ENCODE assay signal across 15 cellular contexts in the genomic region with DNA sequence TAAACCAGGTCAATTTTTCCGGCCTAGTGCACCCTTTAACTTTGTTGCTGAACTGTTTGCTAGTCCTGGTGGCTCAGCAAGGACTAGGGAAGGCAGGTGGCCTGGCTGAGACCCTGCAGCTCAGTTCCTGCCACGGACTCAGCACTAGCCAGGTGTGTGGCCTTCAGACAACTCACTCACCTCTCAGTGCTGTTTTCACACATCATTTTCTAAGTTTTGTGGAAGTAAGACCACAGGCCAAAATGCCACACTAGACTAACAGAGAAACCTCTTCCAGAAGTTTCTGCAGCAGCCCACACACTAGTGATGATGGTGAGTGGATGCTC.
"Had no signal": no experiment of that assay in that cellular context is flagged by ENCODE, and none has a peak within 500 bp of the region (broad histone marks: within the 10 kb centered on the region; RNA-seq: fewer than 3 reads in every experiment).

No MANE protein-coding gene starts in this region.

- H3K9ac ChIP-seq: parathyroid adenoma had no signal

- H3K79me2 ChIP-seq: parathyroid adenoma had no signal

- H3K27ac ChIP-seq: cardiac muscle cell, colonic mucosa, heart right ventricle, left lung, parathyroid adenoma, tibial artery, uterus had no signal

- ATAC-seq: activated CD8-positive, alpha-beta T cell treated with anti-CD3 and anti-CD28 coated beads, Interleukin-2, amount 10 ng/mL, durations not matched to agents 7 days and 5 days; heart right ventricle; left lung had no signal

- H3K27ac Mint-ChIP-seq: activated CD8-positive, alpha-beta T cell treated with anti-CD3 and anti-CD28 coated beads, Interleukin-2, amount 10 ng/mL, durations not matched to agents 7 days and 5 days; activated T-helper 1 cell treated with anti-CD3 and anti-CD28 coated beads, Interleukin-12 subunit alpha, Interleukin-12 subunit beta, Interleukin-2, Interleukin-4 antibody, amounts not matched to agents 30 ng/mL and 10 ng/mL and 1 ng/mL, durations not matched to agents 14 hours and 24 hours and 36 hours had no signal

- H3K4me3 ChIP-seq: cardiac muscle cell, colonic mucosa, heart right ventricle, left lung, tibial artery, uterus had no signal

- H3K4me3 Mint-ChIP-seq: activated CD8-positive, alpha-beta T cell treated with anti-CD3 and anti-CD28 coated beads, Interleukin-2, amount 10 ng/mL, durations not matched to agents 7 days and 5 days; activated T-helper 1 cell treated with anti-CD3 and anti-CD28 coated beads, Interleukin-12 subunit alpha, Interleukin-12 subunit beta, Interleukin-2, Interleukin-4 antibody, amounts not matched to agents 30 ng/mL and 10 ng/mL and 1 ng/mL, durations not matched to agents 14 hours and 24 hours and 36 hours had no signal

- DNase-seq: activated CD4-positive, alpha-beta T cell treated with anti-CD3 and anti-CD28 coated beads for 4 hours; activated CD8-positive, alpha-beta T cell treated with anti-CD3 and anti-CD28 coated beads, Interleukin-2, amount 10 ng/mL, durations not matched to agents 7 days and 5 days; activated naive CD4-positive, alpha-beta T cell treated with Interleukin-2 at 50 U/mL for 16 hours; colonic mucosa; effector CD4-positive, alpha-beta T cell; foreskin melanocyte; heart right ventricle; left lung; small intestine; T-helper 9 cell; tibial artery; uterus had no signal

- H3K36me3 ChIP-seq: cardiac muscle cell, colonic mucosa, heart right ventricle, left lung, tibial artery, uterus had no signal

- H3K9me3 ChIP-seq: colonic mucosa, tibial artery, uterus had no signal

- H3K4me1 ChIP-seq: colonic mucosa, tibial artery, uterus had no signal

- H3K27me3 ChIP-seq: cardiac muscle cell, colonic mucosa, heart right ventricle, left lung, tibial artery, uterus had no signal
